In genomic region chr10:68331455-68332258, GRCh38 we compare ENCODE assay signal across 8 cellular contexts. TPM values are rescaled to one million over a fixed set of nuclear protein-coding genes. Genes with fewer than 3 reads are reported as not detected.
A peak's percentile ranks its signal among the peaks of the same experiment; 100 is the strongest.
DNase-seq lines count a peak whose midpoint lies in the region; ATAC-seq and TF ChIP-seq lines count a peak whose summit lies in the region.

Gene HNRNPH3 (plus strand): TSS chr10:68332064. CDS start chr10:68337222, 5,158 bp downstream.

- CTCF ChIA-PET in Panc1 (lab: Charles Lee) = no interaction called here

- no peaks in the 10 kb centered on the region for H3K27me3 ChIP-seq in KMS-11 (ENCODE audit: insufficient read depth, low read depth)
- no peaks in the 10 kb centered on the region for H3K27me3 ChIP-seq in Panc1 (ENCODE audit: control insufficient read depth, insufficient read depth, low read length)
- H3K27me3 ChIP-seq in muscle layer of colon (ENCODE audit: control insufficient read depth in 1 of 2, insufficient read depth in 2 of 2, low read length in 2 of 2) = no peaks in the 10 kb centered on the region

- POLR2A ChIA-PET in Panc1 (lab: Charles Lee) = interaction anchor here (0.6 to 1.0 kb wide), 9 partner anchors 17 to 384 kb away, joined by 3 to 13 read pairs (median 8); no protein-coding TSS in a partner anchor

- peaks cover 38% of the 10 kb centered on the region for H4K20me1 ChIP-seq in KMS-11 (ENCODE audit: insufficient read depth)

- peak within 1 kb of the TSS; percentile 97 for H2AFZ ChIP-seq in KMS-11 (ENCODE audit: low read depth)

- H3K27ac ChIP-seq in KMS-11 (peak within 1 kb of the TSS; percentile 98), Panc1 (ENCODE audit: low read length) (peak within 1 kb of the TSS; percentile 100), muscle layer of colon (ENCODE audit: low read depth, low read length) (peak within 1 kb of the TSS; percentile 100)

- H3K36me3 ChIP-seq in KMS-11 (ENCODE audit: insufficient read depth) = no peaks in the 10 kb centered on the region
- peaks cover 8% of the 10 kb centered on the region for H3K36me3 ChIP-seq in Panc1 (ENCODE audit: control insufficient read depth, insufficient read depth, low read length)
- H3K36me3 ChIP-seq in muscle layer of colon (ENCODE audit: insufficient read depth, low read length) = no peaks in the 10 kb centered on the region

- peak; percentile 82 for DNase-seq in DMS79 treated with DMSO at 0.1 percent for 48 hours (lab: John Stamatoyannopoulos, UW)
- DNase-seq in Panc1 (ENCODE audit: low read depth, low spot score) = peak; percentile 89
- DNase-seq in activated T-cell treated with anti-CD3 and anti-CD28 coated beads, Interleukin-2, amount 50 U/mL, for 4 hours = peak; percentile 99
- peak; percentile 97 to 98 for DNase-seq in stimulated activated CD8-positive, alpha-beta memory T cell treated with anti-CD3 and anti-CD28 coated beads, Interleukin-7, amount 100 ng/mL, for 1 hour (ENCODE audit: low read depth in 2 of 2)

- peak within 1 kb of the TSS; percentile 87 for H3K4me2 ChIP-seq in KMS-11

- BruUV-seq in Panc1 (replicated peaks; lab: Mats Ljungman, UMichigan) = TSS peak; percentile 84

- H3K4me1 ChIP-seq in KMS-11 (ENCODE audit: low read depth, poor library complexity, severe bottlenecking) (peaks cover 31% of the 10 kb centered on the region), Panc1 (ENCODE audit: control insufficient read depth, insufficient read depth, low read length) (peaks cover 51% of the 10 kb centered on the region), muscle layer of colon (ENCODE audit: insufficient read depth, low read length) (peaks cover 21% of the 10 kb centered on the region)

- in situ Hi-C loops in Panc1 (cut with HindIII; ENCODE audit: low pct_unique_long_range_greater_than_20kb, low sequenced_read_pairs) = no loop called here

- peaks cover 51% of the 10 kb centered on the region for H3K79me2 ChIP-seq in KMS-11 (ENCODE audit: insufficient read depth, low read depth)

- no peaks in the 10 kb centered on the region for H3K9me3 Mint-ChIP-seq in activated T-cell treated with anti-CD3 and anti-CD28 coated beads, Interleukin-2, amount 50 U/mL, for 4 hours

- H3K27me3 Mint-ChIP-seq in activated T-cell treated with anti-CD3 and anti-CD28 coated beads, Interleukin-2, amount 50 U/mL, for 4 hours (ENCODE audit: low read depth) = no peaks in the 10 kb centered on the region

- peak within 1 kb of the TSS; percentile 100 for H3K4me3 Mint-ChIP-seq in activated T-cell treated with anti-CD3 and anti-CD28 coated beads, Interleukin-2, amount 50 U/mL, for 4 hours

- intact Hi-C loops in Panc1 (cut with micrococcal nuclease; ENCODE audit: unreplicated experiment) = no loop called here

- H3K9ac ChIP-seq in KMS-11 = peak within 1 kb of the TSS; percentile 99
- H3K9ac ChIP-seq in muscle layer of colon (ENCODE audit: low read length) = peak within 1 kb of the TSS; percentile 99

- H3K4me3 ChIP-seq in KMS-11 (IDR thresholded peaks at IDR 0.05; ENCODE audit: insufficient read depth, low read depth, low read length) (peak within 1 kb of the TSS; percentile 38), Panc1 (ENCODE audit: low read depth in 2 of 2, low read length in 2 of 2) (peak within 1 kb of the TSS; percentile 65 to 90), muscle layer of colon (ENCODE audit: low read depth in 1 of 2, low read length in 2 of 2) (peak within 1 kb of the TSS; percentile 94 to 100)

- ATAC-seq in GM21786 (IDR thresholded peaks at IDR 0.05; ENCODE audit: unreplicated experiment) (peak; percentile 77), Panc1 (peak; percentile 85), esophagus mucosa (peak; percentile 95)
- ATAC-seq in activated T-cell treated with anti-CD3 and anti-CD28 coated beads, Interleukin-2, amount 50 U/mL, for 4 hours = peak; percentile 87 to 91

- H3K9me3 ChIP-seq in Panc1 (ENCODE audit: control insufficient read depth, insufficient read depth, low read depth, low read length) (no peaks in the 10 kb centered on the region), muscle layer of colon (ENCODE audit: low read length) (no peaks in the 10 kb centered on the region)

- TF ChIP-seq CTCF in KMS-11 (conservative IDR thresholded peaks at IDR 0.05; ENCODE audit: low read depth, low read length) (no peak), Panc1 (IDR thresholded peaks at IDR 0.05) (no peak)

- peaks cover 50% of the 10 kb centered on the region for H3K4me1 Mint-ChIP-seq in activated T-cell treated with anti-CD3 and anti-CD28 coated beads, Interleukin-2, amount 50 U/mL, for 4 hours (ENCODE audit: low read depth)

- peaks cover 23% of the 10 kb centered on the region for H3K36me3 Mint-ChIP-seq in activated T-cell treated with anti-CD3 and anti-CD28 coated beads, Interleukin-2, amount 50 U/mL, for 4 hours (ENCODE audit: insufficient read depth)

RNA-seq across cellular contexts. Expression of gene HNRNPH3, which starts in this region (rescaled TPM):
- total RNA-seq in Panc1 (2021; ENCODE audit: unreplicated experiment) (143 TPM), esophagus mucosa (35.8 TPM)
- polyA plus RNA-seq in Panc1 (2012; ENCODE audit: insufficient read length) = 177 TPM
- 100 to 1,000 TPM; 198 to 215 (median 208) TPM for total RNA-seq in activated T-cell treated with anti-CD3 and anti-CD28 coated beads, Interleukin-2, amount 50 U/mL, for 4 hours

Comparison
In these comparisons a context has a peak if more than half of its experiments do, and no peak if none do; other contexts are left out.
1. Peak in every context shown above with its lines: DNase-seq, ATAC-seq, H3K4me3 ChIP-seq and H3K27ac ChIP-seq.
2. H3K4me3 ChIP-seq: peak in every context shown above with its lines; median percentile 97 in muscle layer of colon; 78 in Panc1; 38 in KMS-11.